Comparison of ENCODE assay signal across 9 cellular contexts in genomic region chr4:188412499-188412898, GRCh38.
"Had no signal": no experiment of that assay in that cellular context is flagged by ENCODE, and none has a peak within 500 bp of the region (broad histone marks: within the 10 kb centered on the region; RNA-seq: fewer than 3 reads in every experiment).

No MANE protein-coding gene starts in this region.

- H3K9ac ChIP-seq: GM23248 had no signal

- H2AFZ ChIP-seq: GM23248 had no signal

- H3K27ac ChIP-seq: GM23248, HL-60 had no signal

- ATAC-seq: K562 had no signal

- H3K4me3 ChIP-seq: GM23248, K562 had no signal

- DNase-seq: GM23248, GOT3, H9, HCEC 1CT, IMR-90, KG1 had no signal

- FAIRE-seq: H54, K562 had no signal
